9 cellular contexts compared by ENCODE assay signal in the genomic region with DNA sequence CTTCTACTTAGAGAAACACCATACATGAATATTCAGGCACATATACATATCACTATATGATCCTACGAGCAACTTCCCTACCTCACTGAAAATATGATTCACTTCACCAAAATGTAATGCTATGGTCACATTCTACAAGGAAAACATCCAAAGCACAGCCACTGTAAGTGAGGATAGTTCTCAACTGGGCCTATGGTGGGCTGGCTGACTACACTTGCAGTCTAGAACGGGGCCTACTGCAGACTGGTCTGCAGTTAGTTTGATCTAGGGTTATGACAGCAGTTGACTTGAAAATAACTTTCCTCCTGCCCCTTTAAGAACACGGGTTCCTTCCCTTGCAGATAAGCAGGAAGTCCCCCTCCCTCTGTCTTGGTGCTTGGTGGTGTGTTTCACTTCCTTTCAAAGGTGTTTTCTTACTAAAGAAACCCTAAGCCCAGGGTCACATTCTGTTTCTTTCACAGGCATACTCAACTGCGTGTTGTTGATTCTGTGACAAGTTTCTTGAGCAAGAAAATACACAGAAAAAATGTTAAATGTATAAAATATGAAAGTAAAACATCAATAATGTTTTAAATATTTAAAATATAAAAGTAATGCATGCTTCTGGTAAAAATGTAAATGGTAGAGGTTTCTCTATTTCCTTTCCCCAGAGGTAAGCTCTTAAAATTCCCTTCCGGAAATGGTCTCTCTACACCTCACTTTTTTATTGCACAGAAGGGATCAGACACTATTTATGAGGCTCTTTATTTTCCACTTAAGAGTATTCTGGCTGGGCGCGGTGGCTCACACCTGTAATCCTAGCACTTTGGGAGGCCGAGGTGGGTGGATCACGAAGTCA. TPM values are rescaled to one million over a fixed set of nuclear protein-coding genes. Genes with fewer than 3 reads are reported as not detected.
A peak's percentile ranks its signal among the peaks of the same experiment; 100 is the strongest.
DNase-seq lines count a peak whose midpoint lies in the region; ATAC-seq and TF ChIP-seq lines count a peak whose summit lies in the region.
"Had no signal": no experiment of that assay in that cellular context is flagged by ENCODE, and none has a peak within 500 bp of the region (broad histone marks: within the 10 kb centered on the region; RNA-seq: fewer than 3 reads in every experiment).

No MANE protein-coding gene starts in this region.

- H3K27ac Mint-ChIP-seq in activated T-helper 17 cell treated with anti-CD3 and anti-CD28 coated beads, Interleukin-2, amount 50 U/mL, for 72 hours, result peak overlapping the region; percentile 97
- H3K27ac Mint-ChIP-seq in stimulated activated effector memory CD8-positive, alpha-beta T cell treated with anti-CD3 and anti-CD28 coated beads, Interleukin-12 subunit alpha, Interleukin-12 subunit beta, amount 100 ng/mL, for 72 hours, result peak overlapping the region; percentile 97

- H3K9me3 ChIP-seq in right atrium auricular region, result no peaks in the 10 kb centered on the region

- H3K4me3 ChIP-seq in right atrium auricular region, result no peak overlapping the region

- peak; percentile 56 to 64 for DNase-seq in activated CD4-positive, alpha-beta T cell treated with anti-CD3 and anti-CD28 coated beads for 4 hours
- no peak for DNase-seq in activated CD4-positive, alpha-beta T cell treated with anti-CD3 and anti-CD28 coated beads, Interleukin-2, amount 50 U/mL, for 1 hour
- DNase-seq in NOMO-1 (lab: John Stamatoyannopoulos, UW; ENCODE audit: unreplicated experiment in 2 of 2) (peak; percentile 80 to 95), right atrium auricular region (ENCODE audit: low spot score) (no peak), NCI-H524 (lab: John Stamatoyannopoulos, UW) (no peak)
- no peak for DNase-seq in stimulated activated effector memory CD8-positive, alpha-beta T cell treated with anti-CD3 and anti-CD28 coated beads, Interleukin-12 subunit alpha, Interleukin-12 subunit beta, amount 100 ng/mL, for 72 hours (ENCODE audit: low spot score in 2 of 2)

- peak; percentile 81 for ATAC-seq in HG02852 (IDR thresholded peaks at IDR 0.05; ENCODE audit: unreplicated experiment)
- peak; percentile 63 for ATAC-seq in activated T-helper 17 cell treated with anti-CD3 and anti-CD28 coated beads, Interleukin-2, amount 50 U/mL, for 72 hours (replicated peaks)
- ATAC-seq in stimulated activated effector memory CD8-positive, alpha-beta T cell treated with anti-CD3 and anti-CD28 coated beads, Interleukin-12 subunit alpha, Interleukin-12 subunit beta, amount 100 ng/mL, for 72 hours, result peak; percentile 81

- H3K27ac ChIP-seq in right atrium auricular region, result peak overlapping the region; percentile 55

- peak overlapping the region; percentile 97 for H3K4me3 Mint-ChIP-seq in activated T-helper 17 cell treated with anti-CD3 and anti-CD28 coated beads, Interleukin-2, amount 50 U/mL, for 72 hours
- H3K4me3 Mint-ChIP-seq in stimulated activated effector memory CD8-positive, alpha-beta T cell treated with anti-CD3 and anti-CD28 coated beads, Interleukin-12 subunit alpha, Interleukin-12 subunit beta, amount 100 ng/mL, for 72 hours, result peak overlapping the region; percentile 82

- H3K27me3 ChIP-seq in right atrium auricular region, result no peaks in the 10 kb centered on the region

- H3K27me3 Mint-ChIP-seq in activated T-helper 17 cell treated with anti-CD3 and anti-CD28 coated beads, Interleukin-2, amount 50 U/mL, for 72 hours, result no peaks in the 10 kb centered on the region

- no peak for TF ChIP-seq CTCF in right atrium auricular region (IDR thresholded peaks at IDR 0.05)

- no peaks in the 10 kb centered on the region for H3K36me3 ChIP-seq in right atrium auricular region

- H3K36me3 Mint-ChIP-seq in activated T-helper 17 cell treated with anti-CD3 and anti-CD28 coated beads, Interleukin-2, amount 50 U/mL, for 72 hours (ENCODE audit: low read depth), result peaks cover 19% of the 10 kb centered on the region
- peaks cover 19% of the 10 kb centered on the region for H3K36me3 Mint-ChIP-seq in stimulated activated effector memory CD8-positive, alpha-beta T cell treated with anti-CD3 and anti-CD28 coated beads, Interleukin-12 subunit alpha, Interleukin-12 subunit beta, amount 100 ng/mL, for 72 hours

- H3K9me3 Mint-ChIP-seq in activated T-helper 17 cell treated with anti-CD3 and anti-CD28 coated beads, Interleukin-2, amount 50 U/mL, for 72 hours, result peaks cover 6% of the 10 kb centered on the region
- no peaks in the 10 kb centered on the region for H3K9me3 Mint-ChIP-seq in stimulated activated effector memory CD8-positive, alpha-beta T cell treated with anti-CD3 and anti-CD28 coated beads, Interleukin-12 subunit alpha, Interleukin-12 subunit beta, amount 100 ng/mL, for 72 hours

- H3K4me1 ChIP-seq in right atrium auricular region, result peaks cover 0 to 14% of the 10 kb centered on the region in 2 donors

- peaks cover 26% of the 10 kb centered on the region for H3K4me1 Mint-ChIP-seq in activated T-helper 17 cell treated with anti-CD3 and anti-CD28 coated beads, Interleukin-2, amount 50 U/mL, for 72 hours
- H3K4me1 Mint-ChIP-seq in stimulated activated effector memory CD8-positive, alpha-beta T cell treated with anti-CD3 and anti-CD28 coated beads, Interleukin-12 subunit alpha, Interleukin-12 subunit beta, amount 100 ng/mL, for 72 hours, result peaks cover 60% of the 10 kb centered on the region

RNA-seq across cellular contexts. Expression of a gene that starts 18.0 kb away (rescaled TPM):
- total RNA-seq in activated T-helper 17 cell treated with anti-CD3 and anti-CD28 coated beads, Interleukin-2, amount 50 U/mL, for 72 hours, result 1,000 to 10,000 TPM; 6,631 to 7,873 TPM
- 1,000 to 10,000 TPM; 1,780 to 2,397 TPM for total RNA-seq in right atrium auricular region

RNA-seq across cellular contexts. Expression of a gene that starts 50.5 kb away (rescaled TPM):
- not detected for total RNA-seq in activated T-helper 17 cell treated with anti-CD3 and anti-CD28 coated beads, Interleukin-2, amount 50 U/mL, for 72 hours
- 1 to 10 TPM in 1 of 2 donors, under 1 TPM in 1; 0.41 to 2.4 TPM for total RNA-seq in right atrium auricular region
- total RNA-seq: epithelial cell of proximal tubule had no signal

Comparison
In these comparisons a context has a peak if more than half of its experiments do, and no peak if none do; other contexts are left out.
1. DNase-seq: peak in activated CD4-positive, alpha-beta T cell treated with anti-CD3 and anti-CD28 coated beads for 4 hours (2 of 2) and NOMO-1 (2 of 2); none in activated CD4-positive, alpha-beta T cell treated with anti-CD3 and anti-CD28 coated beads, Interleukin-2, amount 50 U/mL, for 1 hour (single experiment), right atrium auricular region (single experiment), stimulated activated effector memory CD8-positive, alpha-beta T cell treated with anti-CD3 and anti-CD28 coated beads, Interleukin-12 subunit alpha, Interleukin-12 subunit beta, amount 100 ng/mL, for 72 hours (0 of 2) and NCI-H524 (0 of 2).
2. Peak in every context shown above with its lines, with median percentiles within 50 percentile points of each other: ATAC-seq.